In the genomic region with DNA sequence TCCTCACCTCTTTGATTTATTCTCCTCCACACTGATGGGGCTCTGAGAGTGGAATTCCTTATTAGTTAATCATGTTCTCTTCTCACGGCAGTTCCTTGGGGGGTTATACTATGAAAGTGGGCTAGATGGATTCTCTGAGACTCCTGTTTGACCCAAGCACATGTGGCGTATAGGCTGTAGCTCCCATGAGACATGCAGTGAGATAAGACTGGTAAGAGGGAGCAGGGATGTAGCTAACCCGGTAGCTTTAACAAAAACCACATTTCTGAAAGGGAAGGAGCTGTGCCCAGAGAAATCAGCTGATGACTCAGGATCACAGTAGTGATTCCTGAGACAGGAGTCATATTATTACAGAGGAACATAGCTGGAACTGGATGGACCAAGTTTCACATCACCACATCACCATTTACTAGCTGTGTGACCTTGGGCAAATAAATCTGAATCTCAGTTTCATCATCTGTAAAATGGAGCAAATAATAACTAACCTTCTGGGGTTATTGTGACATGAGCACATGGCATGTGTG, we compare ENCODE assay signal across 12 cellular contexts.
A peak's percentile ranks its signal among the peaks of the same experiment; 100 is the strongest.
DNase-seq lines count a peak whose midpoint lies in the region; ATAC-seq and TF ChIP-seq lines count a peak whose summit lies in the region.
"Had no signal": no experiment of that assay in that cellular context is flagged by ENCODE, and none has a peak within 500 bp of the region (broad histone marks: within the 10 kb centered on the region; RNA-seq: fewer than 3 reads in every experiment).

No MANE protein-coding gene starts in this region.

- H3K27ac ChIP-seq in upper lobe of left lung: peak overlapping the region in 1 of 4 donors; percentile 10

- DNase-seq in HCEC 1CT (peak; percentile 97), astrocyte of the spinal cord (ENCODE audit: low read depth, low spot score) (peak; percentile 96), iris pigment epithelial cell (ENCODE audit: low read depth) (peak; percentile 97), upper lobe of left lung (no peak), COLO668 (lab: John Stamatoyannopoulos, UW; ENCODE audit: unreplicated experiment) (no peak), DMS53 (lab: John Stamatoyannopoulos, UW) (no peak), NCI-H146 (lab: John Stamatoyannopoulos, UW) (no peak), HUDEP-2 (lab: John Stamatoyannopoulos, UW; ENCODE audit: unreplicated experiment in 76 of 76) (no peak)
- DNase-seq: NCI-H526 treated with DMSO at 0.1 percent for 48 hours, retina had no signal

- no peaks in the 10 kb centered on the region for H3K27me3 ChIP-seq in upper lobe of left lung

- peaks cover 4 to 16% (median 9%) of the 10 kb centered on the region in 4 donors for H3K4me1 ChIP-seq in upper lobe of left lung

- peaks cover 0 to 18% (median 2%) of the 10 kb centered on the region in 4 donors for H3K36me3 ChIP-seq in upper lobe of left lung

- WGBS in upper lobe of left lung, 2 donors: 74 to 79% methylated on average over 3 of the region's 3 CpGs

- H3K9me3 ChIP-seq in upper lobe of left lung: no peaks in the 10 kb centered on the region

- TF ChIP-seq POLR2A in upper lobe of left lung (IDR thresholded peaks at IDR 0.05): no peak

- in situ Hi-C loops in astrocyte of the spinal cord (cut with HindIII; ENCODE audit: low sequenced_read_pairs): no loop called here

- TF ChIP-seq CTCF in astrocyte of the spinal cord (IDR thresholded peaks at IDR 0.05; ENCODE audit: low read depth, low read length): no peak
- no peak for TF ChIP-seq CTCF in upper lobe of left lung (IDR thresholded peaks at IDR 0.05)

- no peak for TF ChIP-seq EP300 in upper lobe of left lung (IDR thresholded peaks at IDR 0.05)

- H3K4me3 ChIP-seq in astrocyte of the spinal cord (ENCODE audit: low read depth, low read length): no peak overlapping the region
- no peak overlapping the region for H3K4me3 ChIP-seq in upper lobe of left lung

- peak; percentile 72 to 78 for ATAC-seq in upper lobe of left lung (ENCODE audit: low FRiP score in 2 of 2)
- ATAC-seq: activated naive CD4-positive, alpha-beta T cell treated with anti-CD3 and anti-CD28 coated beads, Interleukin-2, amount 50 U/mL, for 72 hours; stimulated activated memory B cell treated with anti-CD40 and anti-IgM and Interleukin-4, amounts not matched to agents 10 μg/mL and 1 μg/mL and 100 μg/mL, for 72 hours had no signal

Comparison
In these comparisons a context has a peak if more than half of its experiments do, and no peak if none do; other contexts are left out.
1. DNase-seq: peak in HCEC 1CT (single experiment), astrocyte of the spinal cord (single experiment) and iris pigment epithelial cell (single experiment); none in upper lobe of left lung (0 of 2), COLO668 (single experiment), DMS53 (single experiment), NCI-H146 (single experiment) and HUDEP-2 (0 of 76).